Comparison of ENCODE assay signal across 19 cellular contexts in the genomic region with DNA sequence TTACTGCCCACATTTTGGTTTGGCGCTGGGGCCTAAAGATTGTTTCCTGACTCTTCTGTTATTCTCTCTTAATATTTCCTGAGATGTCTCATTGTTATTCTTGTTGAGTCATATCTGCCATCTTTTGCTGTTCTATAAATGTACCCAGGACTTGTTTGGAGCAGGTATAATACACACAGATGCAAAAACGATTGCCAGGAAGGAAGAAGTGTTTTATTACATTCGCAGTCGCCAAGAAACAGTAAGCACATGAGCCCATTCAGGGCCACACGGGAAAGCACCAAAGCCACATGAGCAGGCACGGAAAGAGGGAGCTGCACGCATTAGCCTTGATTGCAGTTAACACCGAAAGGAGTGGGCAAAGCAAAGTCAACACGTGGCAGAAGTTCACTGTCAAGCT.
A peak's percentile ranks its signal among the peaks of the same experiment; 100 is the strongest.
DNase-seq lines count a peak whose midpoint lies in the region; ATAC-seq, FAIRE-seq and TF ChIP-seq lines count a peak whose summit lies in the region.
"Had no signal": no experiment of that assay in that cellular context is flagged by ENCODE, and none has a peak within 500 bp of the region (broad histone marks: within the 10 kb centered on the region; RNA-seq: fewer than 3 reads in every experiment).

No MANE protein-coding gene starts in this region.

- no peaks in the 10 kb centered on the region for H3K36me3 Mint-ChIP-seq in chondrocyte (ENCODE audit: low read depth)
- H3K36me3 Mint-ChIP-seq: immature natural killer cell; naive thymus-derived CD8-positive, alpha-beta T cell had no signal

- FAIRE-seq in frontal cortex (lab: Jason Lieb, UNC), result no peak

- no peak overlapping the region for H3K4me3 Mint-ChIP-seq in chondrocyte (ENCODE audit: unreplicated experiment)
- H3K4me3 Mint-ChIP-seq: CD4-positive, alpha-beta T cell; immature natural killer cell; naive thymus-derived CD8-positive, alpha-beta T cell had no signal

- H3K4me3 ChIP-seq in right atrium auricular region, result no peak overlapping the region
- H3K4me3 ChIP-seq: lower lobe of right lung, uterus had no signal

- peaks cover 10% of the 10 kb centered on the region for H3K4me1 Mint-ChIP-seq in chondrocyte (ENCODE audit: low read depth)
- H3K4me1 Mint-ChIP-seq: immature natural killer cell; naive thymus-derived CD8-positive, alpha-beta T cell had no signal

- ATAC-seq in GM21717 (IDR thresholded peaks at IDR 0.05; ENCODE audit: unreplicated experiment) (peak; percentile 68), HG03565 (IDR thresholded peaks at IDR 0.05; ENCODE audit: unreplicated experiment) (peak; percentile 84), GM21515 (IDR thresholded peaks at IDR 0.05; ENCODE audit: unreplicated experiment) (no peak)
- ATAC-seq in stimulated activated naive CD8-positive, alpha-beta T cell treated with anti-CD3 and anti-CD28 coated beads, Interleukin-15, Interleukin-2, amounts not matched to agents 100 U/mL and 50 U/mL, for 24 hours, result no peak
- ATAC-seq: lower lobe of right lung; naive thymus-derived CD8-positive, alpha-beta T cell had no signal

- TF ChIP-seq CTCF in chondrocyte (IDR thresholded peaks at IDR 0.05) (no peak), right atrium auricular region (IDR thresholded peaks at IDR 0.05) (no peak)

- H3K27me3 Mint-ChIP-seq in chondrocyte (ENCODE audit: low read depth), result no peaks in the 10 kb centered on the region
- H3K27me3 Mint-ChIP-seq: CD4-positive, alpha-beta T cell had no signal

- DNase-seq in EH (ENCODE audit: low read depth) (peak; percentile 7), chondrocyte (ENCODE audit: low spot score) (no peak), right atrium auricular region (ENCODE audit: low spot score) (no peak), frontal cortex (ENCODE audit: low spot score in 2 of 2) (no peak)
- DNase-seq in stimulated activated naive CD8-positive, alpha-beta T cell treated with anti-CD3 and anti-CD28 coated beads, Interleukin-15, Interleukin-2, amounts not matched to agents 100 U/mL and 50 U/mL, for 24 hours, result no peak
- DNase-seq: activated CD4-positive, CD25-positive, alpha-beta regulatory T cell; CD4-positive, alpha-beta T cell; cortex of kidney; immature natural killer cell; lower lobe of right lung; naive thymus-derived CD8-positive, alpha-beta T cell; NCI-H187; NCI-H446 treated with DMSO at 0.1 percent for 48 hours; Right ventricle myocardium superior; uterus had no signal

- H3K27me3 ChIP-seq in right atrium auricular region, result no peaks in the 10 kb centered on the region
- H3K27me3 ChIP-seq: uterus had no signal

- H3K36me3 ChIP-seq in right atrium auricular region, result no peaks in the 10 kb centered on the region
- H3K36me3 ChIP-seq: lower lobe of right lung, uterus had no signal

- H3K27ac Mint-ChIP-seq in chondrocyte (ENCODE audit: unreplicated experiment), result peak overlapping the region; percentile 45
- H3K27ac Mint-ChIP-seq: CD4-positive, alpha-beta T cell; immature natural killer cell; naive thymus-derived CD8-positive, alpha-beta T cell had no signal

- H3K4me1 ChIP-seq in right atrium auricular region, result no peaks in the 10 kb centered on the region
- H3K4me1 ChIP-seq: lower lobe of right lung, uterus had no signal

- H3K27ac ChIP-seq in right atrium auricular region, result no peak overlapping the region
- H3K27ac ChIP-seq: epithelial cell of prostate, lower lobe of right lung, uterus had no signal

- H3K9me3 ChIP-seq in right atrium auricular region, result no peaks in the 10 kb centered on the region
- H3K9me3 ChIP-seq: lower lobe of right lung, uterus had no signal

- H3K9me3 Mint-ChIP-seq in chondrocyte (ENCODE audit: low read depth), result no peaks in the 10 kb centered on the region

Comparison
In these comparisons a context has a peak if more than half of its experiments do, and no peak if none do; other contexts are left out.
1. ATAC-seq: peak in GM21717 (single experiment) and HG03565 (single experiment); none in stimulated activated naive CD8-positive, alpha-beta T cell treated with anti-CD3 and anti-CD28 coated beads, Interleukin-15, Interleukin-2, amounts not matched to agents 100 U/mL and 50 U/mL, for 24 hours (single experiment) and GM21515 (single experiment).